Comparison of ENCODE assay signal across 16 cellular contexts in genomic region chr11:66247295-66247694, GRCh38. TPM values are rescaled to one million over a fixed set of nuclear protein-coding genes. Genes with fewer than 3 reads are reported as not detected.
"Had no signal": no experiment of that assay in that cellular context is flagged by ENCODE, and none has a peak within 500 bp of the region (broad histone marks: within the 10 kb centered on the region; RNA-seq: fewer than 3 reads in every experiment).

No MANE protein-coding gene starts in this region.

- H3K9me3 Mint-ChIP-seq: activated CD4-positive, alpha-beta memory T cell treated with anti-CD3 and anti-CD28 coated beads for 36 hours; neural progenitor cell had no signal

- H3K27me3 Mint-ChIP-seq: activated CD4-positive, alpha-beta memory T cell treated with anti-CD3 and anti-CD28 coated beads for 36 hours had no signal

- DNase-seq: activated CD4-positive, alpha-beta memory T cell treated with anti-CD3 and anti-CD28 coated beads for 36 hours; activated CD4-positive, CD25-positive, alpha-beta regulatory T cell treated with anti-CD3 and anti-CD28 coated beads, Interleukin-2, amount 50 U/mL, for 72 hours; activated effector memory CD4-positive, alpha-beta T cell treated with Interleukin-2 at 50 U/mL for 16 hours; caudate nucleus; cortex of kidney; effector CD8-positive, alpha-beta T cell; kidney; left ventricle myocardium superior; mesenchymal stem cell; stimulated activated CD4-positive, alpha-beta T cell treated with anti-CD3 and anti-CD28 coated beads, Interleukin-15, amount 100 ng/mL, for 24 hours; stimulated activated CD4-positive, alpha-beta T cell treated with anti-CD3 and anti-CD28 coated beads, Interleukin-4, amount 100 ng/mL, for 24 hours; T-helper 2 cell had no signal

- H3K4me3 Mint-ChIP-seq: activated CD4-positive, alpha-beta memory T cell treated with anti-CD3 and anti-CD28 coated beads for 36 hours; neural progenitor cell had no signal

- ATAC-seq: gastroesophageal sphincter, left ventricle myocardium superior, SK-N-SH treated with all-trans-retinoic acid at 6 μM for 48 hours had no signal

RNA-seq across cellular contexts. Expression of gene CNIH2, which starts 30.7 kb away (rescaled TPM):
- total RNA-seq: left ventricle myocardium superior, skeletal muscle tissue had no signal

RNA-seq across cellular contexts. Expression of gene TMEM151A, which starts 44.4 kb away (rescaled TPM):
- total RNA-seq: activated CD4-positive, alpha-beta memory T cell treated with anti-CD3 and anti-CD28 coated beads for 36 hours; skeletal muscle tissue had no signal
